In the genomic region with DNA sequence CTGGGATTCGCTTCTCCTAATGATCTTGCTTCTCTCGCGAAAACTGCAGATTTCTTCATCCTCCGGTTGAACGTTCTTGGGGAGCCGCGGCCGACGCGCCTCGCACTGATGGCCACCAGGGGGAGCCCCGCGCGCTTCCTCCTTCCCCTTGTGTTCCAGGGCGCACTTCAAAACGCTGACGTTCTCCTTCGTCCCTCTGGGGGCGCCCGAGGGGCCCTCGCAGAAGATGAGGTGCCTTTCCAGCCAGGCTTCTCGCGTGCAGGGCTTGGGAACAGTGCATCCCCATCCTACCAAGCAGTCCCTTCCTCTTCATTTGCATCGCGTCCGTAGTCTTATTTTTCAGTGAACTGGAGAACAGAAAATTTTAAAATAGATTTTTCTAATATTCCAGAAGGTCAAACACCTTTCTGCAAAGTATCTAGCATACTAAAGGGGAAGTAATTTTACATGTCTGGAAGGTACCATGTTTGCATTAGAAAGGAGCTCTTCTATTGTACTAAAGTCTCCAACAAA, we compare ENCODE assay signal across 1 cellular context.
TF ChIP-seq lines count a peak whose summit lies in the region.

No MANE protein-coding gene starts in this region.

TF ChIP-seq in HEK293, 187 proteins besides CTCF, POLR2A, EP300 and RAD21 (continued from another document):
- no peak for TF ChIP-seq ZNF221 (tag by site-specific recombination; IDR thresholded peaks at IDR 0.05; ENCODE audit: borderline replicate concordance)
- no peak for TF ChIP-seq KLF1 (tag by site-specific recombination; IDR thresholded peaks at IDR 0.05)
- TF ChIP-seq, protein P1, sequence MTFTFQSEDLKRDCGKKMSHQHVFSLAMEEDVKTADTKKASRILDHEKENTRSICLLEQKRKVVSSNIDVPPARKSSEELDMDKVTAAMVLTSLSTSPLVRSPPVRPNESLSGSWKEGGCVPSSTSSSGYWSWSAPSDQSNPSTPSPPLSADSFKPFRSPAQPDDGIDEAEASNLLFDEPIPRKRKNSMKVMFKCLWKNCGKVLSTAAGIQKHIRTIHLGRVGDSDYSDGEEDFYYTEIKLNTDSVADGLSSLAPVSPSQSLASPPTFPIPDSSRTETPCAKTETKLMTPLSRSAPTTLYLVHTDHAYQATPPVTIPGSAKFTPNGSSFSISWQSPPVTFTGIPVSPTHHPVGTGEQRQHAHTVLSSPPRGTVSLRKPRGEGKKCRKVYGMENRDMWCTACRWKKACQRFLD (tag by site-specific recombination; IDR thresholded peaks at IDR 0.05), result no peak
- TF ChIP-seq ZNF610 (tag by site-specific recombination; IDR thresholded peaks at IDR 0.05; ENCODE audit: borderline replicate concordance), result no peak
- peak; percentile 74 for TF ChIP-seq ZNF654 (tag by site-specific recombination; IDR thresholded peaks at IDR 0.05; ENCODE audit: low read depth)
- TF ChIP-seq, protein P2, sequence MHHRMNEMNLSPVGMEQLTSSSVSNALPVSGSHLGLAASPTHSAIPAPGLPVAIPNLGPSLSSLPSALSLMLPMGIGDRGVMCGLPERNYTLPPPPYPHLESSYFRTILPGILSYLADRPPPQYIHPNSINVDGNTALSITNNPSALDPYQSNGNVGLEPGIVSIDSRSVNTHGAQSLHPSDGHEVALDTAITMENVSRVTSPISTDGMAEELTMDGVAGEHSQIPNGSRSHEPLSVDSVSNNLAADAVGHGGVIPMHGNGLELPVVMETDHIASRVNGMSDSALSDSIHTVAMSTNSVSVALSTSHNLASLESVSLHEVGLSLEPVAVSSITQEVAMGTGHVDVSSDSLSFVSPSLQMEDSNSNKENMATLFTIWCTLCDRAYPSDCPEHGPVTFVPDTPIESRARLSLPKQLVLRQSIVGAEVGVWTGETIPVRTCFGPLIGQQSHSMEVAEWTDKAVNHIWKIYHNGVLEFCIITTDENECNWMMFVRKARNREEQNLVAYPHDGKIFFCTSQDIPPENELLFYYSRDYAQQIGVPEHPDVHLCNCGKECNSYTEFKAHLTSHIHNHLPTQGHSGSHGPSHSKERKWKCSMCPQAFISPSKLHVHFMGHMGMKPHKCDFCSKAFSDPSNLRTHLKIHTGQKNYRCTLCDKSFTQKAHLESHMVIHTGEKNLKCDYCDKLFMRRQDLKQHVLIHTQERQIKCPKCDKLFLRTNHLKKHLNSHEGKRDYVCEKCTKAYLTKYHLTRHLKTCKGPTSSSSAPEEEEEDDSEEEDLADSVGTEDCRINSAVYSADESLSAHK (tag by site-specific recombination; IDR thresholded peaks at IDR 0.05), result no peak
- TF ChIP-seq, protein P3, sequence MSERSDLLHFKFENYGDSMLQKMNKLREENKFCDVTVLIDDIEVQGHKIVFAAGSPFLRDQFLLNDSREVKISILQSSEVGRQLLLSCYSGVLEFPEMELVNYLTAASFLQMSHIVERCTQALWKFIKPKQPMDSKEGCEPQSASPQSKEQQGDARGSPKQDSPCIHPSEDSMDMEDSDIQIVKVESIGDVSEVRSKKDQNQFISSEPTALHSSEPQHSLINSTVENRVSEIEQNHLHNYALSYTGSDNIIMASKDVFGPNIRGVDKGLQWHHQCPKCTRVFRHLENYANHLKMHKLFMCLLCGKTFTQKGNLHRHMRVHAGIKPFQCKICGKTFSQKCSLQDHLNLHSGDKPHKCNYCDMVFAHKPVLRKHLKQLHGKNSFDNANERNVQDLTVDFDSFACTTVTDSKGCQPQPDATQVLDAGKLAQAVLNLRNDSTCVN (tag by site-specific recombination; optimal IDR thresholded peaks at IDR 0.05), result peak; percentile 14
- TF ChIP-seq, protein P4, sequence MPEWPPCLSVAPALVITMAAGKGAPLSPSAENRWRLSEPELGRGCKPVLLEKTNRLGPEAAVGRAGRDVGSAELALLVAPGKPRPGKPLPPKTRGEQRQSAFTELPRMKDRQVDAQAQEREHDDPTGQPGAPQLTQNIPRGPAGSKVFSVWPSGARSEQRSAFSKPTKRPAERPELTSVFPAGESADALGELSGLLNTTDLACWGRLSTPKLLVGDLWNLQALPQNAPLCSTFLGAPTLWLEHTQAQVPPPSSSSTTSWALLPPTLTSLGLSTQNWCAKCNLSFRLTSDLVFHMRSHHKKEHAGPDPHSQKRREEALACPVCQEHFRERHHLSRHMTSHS (tag by site-specific recombination; IDR thresholded peaks at IDR 0.05), result no peak
- TF ChIP-seq, protein P5, sequence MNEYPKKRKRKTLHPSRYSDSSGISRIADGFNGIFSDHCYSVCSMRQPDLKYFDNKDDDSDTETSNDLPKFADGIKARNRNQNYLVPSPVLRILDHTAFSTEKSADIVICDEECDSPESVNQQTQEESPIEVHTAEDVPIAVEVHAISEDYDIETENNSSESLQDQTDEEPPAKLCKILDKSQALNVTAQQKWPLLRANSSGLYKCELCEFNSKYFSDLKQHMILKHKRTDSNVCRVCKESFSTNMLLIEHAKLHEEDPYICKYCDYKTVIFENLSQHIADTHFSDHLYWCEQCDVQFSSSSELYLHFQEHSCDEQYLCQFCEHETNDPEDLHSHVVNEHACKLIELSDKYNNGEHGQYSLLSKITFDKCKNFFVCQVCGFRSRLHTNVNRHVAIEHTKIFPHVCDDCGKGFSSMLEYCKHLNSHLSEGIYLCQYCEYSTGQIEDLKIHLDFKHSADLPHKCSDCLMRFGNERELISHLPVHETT (tag by site-specific recombination; IDR thresholded peaks at IDR 0.05), result 0 out of 2 replicates have a peak, but pooled peaks have one; percentile 46
- no peak for TF ChIP-seq ZNF621 (tag by site-specific recombination; IDR thresholded peaks at IDR 0.05)
- TF ChIP-seq, protein P6, sequence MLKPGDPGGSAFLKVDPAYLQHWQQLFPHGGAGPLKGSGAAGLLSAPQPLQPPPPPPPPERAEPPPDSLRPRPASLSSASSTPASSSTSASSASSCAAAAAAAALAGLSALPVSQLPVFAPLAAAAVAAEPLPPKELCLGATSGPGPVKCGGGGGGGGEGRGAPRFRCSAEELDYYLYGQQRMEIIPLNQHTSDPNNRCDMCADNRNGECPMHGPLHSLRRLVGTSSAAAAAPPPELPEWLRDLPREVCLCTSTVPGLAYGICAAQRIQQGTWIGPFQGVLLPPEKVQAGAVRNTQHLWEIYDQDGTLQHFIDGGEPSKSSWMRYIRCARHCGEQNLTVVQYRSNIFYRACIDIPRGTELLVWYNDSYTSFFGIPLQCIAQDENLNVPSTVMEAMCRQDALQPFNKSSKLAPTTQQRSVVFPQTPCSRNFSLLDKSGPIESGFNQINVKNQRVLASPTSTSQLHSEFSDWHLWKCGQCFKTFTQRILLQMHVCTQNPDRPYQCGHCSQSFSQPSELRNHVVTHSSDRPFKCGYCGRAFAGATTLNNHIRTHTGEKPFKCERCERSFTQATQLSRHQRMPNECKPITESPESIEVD (tag by site-specific recombination; IDR thresholded peaks at IDR 0.05), result no peak
- TF ChIP-seq ZNF24 (tag by site-specific recombination; IDR thresholded peaks at IDR 0.05), result 0 out of 2 replicates have a peak, but pooled peaks have one; percentile 34
- TF ChIP-seq, protein P7, sequence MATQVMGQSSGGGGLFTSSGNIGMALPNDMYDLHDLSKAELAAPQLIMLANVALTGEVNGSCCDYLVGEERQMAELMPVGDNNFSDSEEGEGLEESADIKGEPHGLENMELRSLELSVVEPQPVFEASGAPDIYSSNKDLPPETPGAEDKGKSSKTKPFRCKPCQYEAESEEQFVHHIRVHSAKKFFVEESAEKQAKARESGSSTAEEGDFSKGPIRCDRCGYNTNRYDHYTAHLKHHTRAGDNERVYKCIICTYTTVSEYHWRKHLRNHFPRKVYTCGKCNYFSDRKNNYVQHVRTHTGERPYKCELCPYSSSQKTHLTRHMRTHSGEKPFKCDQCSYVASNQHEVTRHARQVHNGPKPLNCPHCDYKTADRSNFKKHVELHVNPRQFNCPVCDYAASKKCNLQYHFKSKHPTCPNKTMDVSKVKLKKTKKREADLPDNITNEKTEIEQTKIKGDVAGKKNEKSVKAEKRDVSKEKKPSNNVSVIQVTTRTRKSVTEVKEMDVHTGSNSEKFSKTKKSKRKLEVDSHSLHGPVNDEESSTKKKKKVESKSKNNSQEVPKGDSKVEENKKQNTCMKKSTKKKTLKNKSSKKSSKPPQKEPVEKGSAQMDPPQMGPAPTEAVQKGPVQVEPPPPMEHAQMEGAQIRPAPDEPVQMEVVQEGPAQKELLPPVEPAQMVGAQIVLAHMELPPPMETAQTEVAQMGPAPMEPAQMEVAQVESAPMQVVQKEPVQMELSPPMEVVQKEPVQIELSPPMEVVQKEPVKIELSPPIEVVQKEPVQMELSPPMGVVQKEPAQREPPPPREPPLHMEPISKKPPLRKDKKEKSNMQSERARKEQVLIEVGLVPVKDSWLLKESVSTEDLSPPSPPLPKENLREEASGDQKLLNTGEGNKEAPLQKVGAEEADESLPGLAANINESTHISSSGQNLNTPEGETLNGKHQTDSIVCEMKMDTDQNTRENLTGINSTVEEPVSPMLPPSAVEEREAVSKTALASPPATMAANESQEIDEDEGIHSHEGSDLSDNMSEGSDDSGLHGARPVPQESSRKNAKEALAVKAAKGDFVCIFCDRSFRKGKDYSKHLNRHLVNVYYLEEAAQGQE (tag by site-specific recombination; IDR thresholded peaks at IDR 0.05), result no peak
- TF ChIP-seq ZNF324 (tag by site-specific recombination; IDR thresholded peaks at IDR 0.05), result no peak
- TF ChIP-seq ZNF521 (tag by site-specific recombination; IDR thresholded peaks at IDR 0.05), result no peak
- TF ChIP-seq ZBTB48 (tag by site-specific recombination; IDR thresholded peaks at IDR 0.05), result no peak
- TF ChIP-seq ZNF473 (tag by site-specific recombination; IDR thresholded peaks at IDR 0.05), result no peak
- TF ChIP-seq ZNF184 (tag by site-specific recombination; IDR thresholded peaks at IDR 0.05), result peak; percentile 53; the same call in 1 of the 2 replicates
- no peak for TF ChIP-seq ZNF791 (tag by site-specific recombination; IDR thresholded peaks at IDR 0.05)
- TF ChIP-seq ZNF394 (tag by site-specific recombination; IDR thresholded peaks at IDR 0.05; ENCODE audit: borderline replicate concordance), result peak; percentile 72; the same call in 1 of the 2 replicates
- no peak for TF ChIP-seq ZNF792 (tag by site-specific recombination; IDR thresholded peaks at IDR 0.05)
- no peak for TF ChIP-seq ZNF366 (tag by site-specific recombination; conservative IDR thresholded peaks at IDR 0.05)
- no peak for TF ChIP-seq ZNF548 (tag by site-specific recombination; IDR thresholded peaks at IDR 0.05)
- TF ChIP-seq, protein P8, sequence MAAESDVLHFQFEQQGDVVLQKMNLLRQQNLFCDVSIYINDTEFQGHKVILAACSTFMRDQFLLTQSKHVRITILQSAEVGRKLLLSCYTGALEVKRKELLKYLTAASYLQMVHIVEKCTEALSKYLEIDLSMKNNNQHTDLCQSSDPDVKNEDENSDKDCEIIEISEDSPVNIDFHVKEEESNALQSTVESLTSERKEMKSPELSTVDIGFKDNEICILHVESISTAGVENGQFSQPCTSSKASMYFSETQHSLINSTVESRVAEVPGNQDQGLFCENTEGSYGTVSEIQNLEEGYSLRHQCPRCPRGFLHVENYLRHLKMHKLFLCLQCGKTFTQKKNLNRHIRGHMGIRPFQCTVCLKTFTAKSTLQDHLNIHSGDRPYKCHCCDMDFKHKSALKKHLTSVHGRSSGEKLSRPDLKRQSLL (tag by site-specific recombination; IDR thresholded peaks at IDR 0.05), result peak; percentile 24; the same call in 1 of the 2 replicates
- TF ChIP-seq ZNF157 (tag by site-specific recombination; IDR thresholded peaks at IDR 0.05), result no peak
- no peak for TF ChIP-seq ZNF423 (tag by site-specific recombination; IDR thresholded peaks at IDR 0.05)
- TF ChIP-seq, protein P9, sequence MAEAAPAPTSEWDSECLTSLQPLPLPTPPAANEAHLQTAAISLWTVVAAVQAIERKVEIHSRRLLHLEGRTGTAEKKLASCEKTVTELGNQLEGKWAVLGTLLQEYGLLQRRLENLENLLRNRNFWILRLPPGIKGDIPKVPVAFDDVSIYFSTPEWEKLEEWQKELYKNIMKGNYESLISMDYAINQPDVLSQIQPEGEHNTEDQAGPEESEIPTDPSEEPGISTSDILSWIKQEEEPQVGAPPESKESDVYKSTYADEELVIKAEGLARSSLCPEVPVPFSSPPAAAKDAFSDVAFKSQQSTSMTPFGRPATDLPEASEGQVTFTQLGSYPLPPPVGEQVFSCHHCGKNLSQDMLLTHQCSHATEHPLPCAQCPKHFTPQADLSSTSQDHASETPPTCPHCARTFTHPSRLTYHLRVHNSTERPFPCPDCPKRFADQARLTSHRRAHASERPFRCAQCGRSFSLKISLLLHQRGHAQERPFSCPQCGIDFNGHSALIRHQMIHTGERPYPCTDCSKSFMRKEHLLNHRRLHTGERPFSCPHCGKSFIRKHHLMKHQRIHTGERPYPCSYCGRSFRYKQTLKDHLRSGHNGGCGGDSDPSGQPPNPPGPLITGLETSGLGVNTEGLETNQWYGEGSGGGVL (tag by site-specific recombination; IDR thresholded peaks at IDR 0.05), result no peak
- TF ChIP-seq, protein P10, sequence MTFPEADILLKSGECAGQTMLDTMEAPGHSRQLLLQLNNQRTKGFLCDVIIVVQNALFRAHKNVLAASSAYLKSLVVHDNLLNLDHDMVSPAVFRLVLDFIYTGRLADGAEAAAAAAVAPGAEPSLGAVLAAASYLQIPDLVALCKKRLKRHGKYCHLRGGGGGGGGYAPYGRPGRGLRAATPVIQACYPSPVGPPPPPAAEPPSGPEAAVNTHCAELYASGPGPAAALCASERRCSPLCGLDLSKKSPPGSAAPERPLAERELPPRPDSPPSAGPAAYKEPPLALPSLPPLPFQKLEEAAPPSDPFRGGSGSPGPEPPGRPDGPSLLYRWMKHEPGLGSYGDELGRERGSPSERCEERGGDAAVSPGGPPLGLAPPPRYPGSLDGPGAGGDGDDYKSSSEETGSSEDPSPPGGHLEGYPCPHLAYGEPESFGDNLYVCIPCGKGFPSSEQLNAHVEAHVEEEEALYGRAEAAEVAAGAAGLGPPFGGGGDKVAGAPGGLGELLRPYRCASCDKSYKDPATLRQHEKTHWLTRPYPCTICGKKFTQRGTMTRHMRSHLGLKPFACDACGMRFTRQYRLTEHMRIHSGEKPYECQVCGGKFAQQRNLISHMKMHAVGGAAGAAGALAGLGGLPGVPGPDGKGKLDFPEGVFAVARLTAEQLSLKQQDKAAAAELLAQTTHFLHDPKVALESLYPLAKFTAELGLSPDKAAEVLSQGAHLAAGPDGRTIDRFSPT (tag by site-specific recombination; IDR thresholded peaks at IDR 0.05), result no peak
